In the genomic region with DNA sequence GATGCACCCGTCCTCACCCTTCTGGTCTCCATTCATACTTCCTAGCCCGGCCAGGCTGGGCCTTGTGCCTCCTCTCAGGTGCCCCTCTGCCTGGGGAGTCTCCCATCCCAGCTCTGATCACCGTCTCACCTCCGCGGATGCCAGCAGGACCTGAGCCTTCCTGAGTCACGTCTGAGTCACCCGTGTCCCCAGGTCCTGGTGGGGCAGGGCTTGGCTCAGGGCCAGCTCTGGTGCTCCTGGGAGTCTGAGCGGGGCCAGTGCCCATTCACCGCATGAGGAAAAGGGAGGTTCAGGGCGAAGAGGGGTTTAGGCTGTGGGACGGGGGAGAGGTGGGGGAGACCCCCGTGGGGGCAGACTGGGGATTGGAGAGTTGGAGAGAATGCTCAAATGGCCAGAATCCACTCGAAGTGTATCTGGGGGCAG, we compare ENCODE assay signal across 8 cellular contexts. TPM values are rescaled to one million over a fixed set of nuclear protein-coding genes. Genes with fewer than 3 reads are reported as not detected.
DNase-seq lines count a peak whose midpoint lies in the region; TF ChIP-seq lines count a peak whose summit lies in the region.

No MANE protein-coding gene starts in this region.

- intact Hi-C loops in Caco-2 (cut with micrococcal nuclease; ENCODE audit: unreplicated experiment), result no loop called here

- H3K36me3 Mint-ChIP-seq in Caco-2 (ENCODE audit: insufficient read depth, unreplicated experiment) (peaks cover 12% of the 10 kb centered on the region), glutamatergic neuron (ENCODE audit: unreplicated experiment) (no peaks in the 10 kb centered on the region), progenitor cell of endocrine pancreas (ENCODE audit: insufficient read depth) (peaks cover 3% of the 10 kb centered on the region)

- no peak for DNase-seq in Caco-2
- DNase-seq in NB4 (ENCODE audit: low read depth), result peak; percentile 55
- DNase-seq in activated T-helper 1 cell treated with Interleukin-2 at 50 U/mL for 16 hours (ENCODE audit: low read depth), result peak; percentile 44
- DNase-seq in glutamatergic neuron, result peak; percentile 21
- DNase-seq in skeletal muscle cell (ENCODE audit: low read depth), result no peak
- no peak for DNase-seq in NCI-H2227 treated with DMSO at 0.1 percent for 48 hours (lab: John Stamatoyannopoulos, UW)
- DNase-seq in DMS153 (lab: John Stamatoyannopoulos, UW), result no peak
- no peak for DNase-seq in progenitor cell of endocrine pancreas (ENCODE audit: low spot score, unreplicated experiment)

- H3K9me3 ChIP-seq in Caco-2, result no peaks in the 10 kb centered on the region

- CTCF ChIA-PET in Caco-2 (lab: Charles Lee), result no interaction called here

- no peaks in the 10 kb centered on the region for H3K9me3 Mint-ChIP-seq in Caco-2 (ENCODE audit: unreplicated experiment)
- peaks cover 8% of the 10 kb centered on the region for H3K9me3 Mint-ChIP-seq in glutamatergic neuron (ENCODE audit: unreplicated experiment)
- H3K9me3 Mint-ChIP-seq in progenitor cell of endocrine pancreas (ENCODE audit: low read depth), result no peaks in the 10 kb centered on the region

- TF ChIP-seq CTCF in Caco-2 (IDR thresholded peaks at IDR 0.05; ENCODE audit: insufficient read depth in 1 of 2, low read depth in 1 of 2, low read length in 1 of 2, severe bottlenecking in 1 of 2, unreplicated experiment in 1 of 2) (no peak), NB4 (IDR thresholded peaks at IDR 0.05; ENCODE audit: low read depth, low read length) (no peak), glutamatergic neuron (IDR thresholded peaks at IDR 0.05; ENCODE audit: partially characterized antibody, unreplicated experiment) (no peak), progenitor cell of endocrine pancreas (IDR thresholded peaks at IDR 0.05; ENCODE audit: unreplicated experiment) (no peak)

- H3K4me3 ChIP-seq in Caco-2 (ENCODE audit: low read depth, low read length) (no peak overlapping the region), NB4 (ENCODE audit: low read depth, low read length) (peak overlapping the region; percentile 57), skeletal muscle cell (ENCODE audit: low read depth, low read length) (peak overlapping the region; percentile 64)

- POLR2A ChIA-PET in Caco-2 (lab: Charles Lee), result no interaction called here

- H3K4me1 Mint-ChIP-seq in Caco-2 (ENCODE audit: low read depth, unreplicated experiment) (no peaks in the 10 kb centered on the region), glutamatergic neuron (ENCODE audit: low read depth, unreplicated experiment) (peaks cover 2% of the 10 kb centered on the region), progenitor cell of endocrine pancreas (ENCODE audit: low read depth) (peaks cover 8% of the 10 kb centered on the region)

- BruUV-seq in Caco-2 (replicated peaks; lab: Mats Ljungman, UMichigan), result no TSS peak

- H3K27ac Mint-ChIP-seq in Caco-2 (ENCODE audit: unreplicated experiment) (peak overlapping the region; percentile 21), glutamatergic neuron (ENCODE audit: unreplicated experiment) (no peak overlapping the region), progenitor cell of endocrine pancreas (no peak overlapping the region)

- no peaks in the 10 kb centered on the region for H3K4me1 ChIP-seq in Caco-2

- H3K27me3 Mint-ChIP-seq in Caco-2 (ENCODE audit: insufficient read depth, unreplicated experiment), result no peaks in the 10 kb centered on the region
- peaks cover 11% of the 10 kb centered on the region for H3K27me3 Mint-ChIP-seq in glutamatergic neuron (ENCODE audit: unreplicated experiment)
- H3K27me3 Mint-ChIP-seq in progenitor cell of endocrine pancreas, result peaks cover 11% of the 10 kb centered on the region

- H3K4me3 Mint-ChIP-seq in Caco-2 (ENCODE audit: unreplicated experiment) (peak overlapping the region; percentile 38), glutamatergic neuron (ENCODE audit: unreplicated experiment) (no peak overlapping the region), progenitor cell of endocrine pancreas (ENCODE audit: low read depth) (no peak overlapping the region)

- H3K36me3 ChIP-seq in Caco-2 (ENCODE audit: control insufficient read depth, insufficient read depth, low read length), result no peaks in the 10 kb centered on the region

- no peak for TF ChIP-seq POLR2A in NB4 (IDR thresholded peaks at IDR 0.05; ENCODE audit: extremely low read depth, insufficient read length)

- no peaks in the 10 kb centered on the region; the same call in 1 of the 2 replicates for H3K27me3 ChIP-seq in Caco-2 (replicated peaks; ENCODE audit: control insufficient read depth, insufficient read depth, low read length)

RNA-seq across cellular contexts. Expression of a gene that starts 0.6 kb away (rescaled TPM):
- total RNA-seq in Caco-2 (2022), result 0.28 and 0.45 TPM in 2 replicates
- 2.5 TPM for total RNA-seq in glutamatergic neuron (ENCODE audit: unreplicated experiment)
- total RNA-seq in progenitor cell of endocrine pancreas, result 3.7 and 4.1 TPM in 2 replicates

RNA-seq across cellular contexts. Expression of a gene that starts 36.8 kb away (rescaled TPM):
- 43.0 and 46.6 TPM in 2 replicates for total RNA-seq in Caco-2 (2022)
- 65.7 TPM for total RNA-seq in glutamatergic neuron (ENCODE audit: unreplicated experiment)
- total RNA-seq in progenitor cell of endocrine pancreas, result 42.8 and 44.6 TPM in 2 replicates

RNA-seq across cellular contexts. Expression of a gene that starts 51.9 kb away (rescaled TPM):
- 26.5 and 26.8 TPM in 2 replicates for total RNA-seq in Caco-2 (2022)
- total RNA-seq in glutamatergic neuron (ENCODE audit: unreplicated experiment), result 30.6 TPM
- total RNA-seq in progenitor cell of endocrine pancreas, result 13.2 and 13.5 TPM in 2 replicates

RNA-seq across cellular contexts. Expression of a gene that starts 58.2 kb away (rescaled TPM):
- total RNA-seq in Caco-2 (2022) (not detected in 2 replicates), glutamatergic neuron (ENCODE audit: unreplicated experiment) (15.4 TPM), progenitor cell of endocrine pancreas (41.9 and 42.9 TPM in 2 replicates)

Comparison
In these comparisons a context has a peak if more than half of its experiments do, and no peak if none do; other contexts are left out.
1. DNase-seq: peak in NB4 (single experiment), activated T-helper 1 cell treated with Interleukin-2 at 50 U/mL for 16 hours (single experiment) and glutamatergic neuron (single experiment); none in Caco-2 (0 of 2), skeletal muscle cell (single experiment), NCI-H2227 treated with DMSO at 0.1 percent for 48 hours (single experiment), DMS153 (single experiment) and progenitor cell of endocrine pancreas (single experiment).